9 cellular contexts compared by ENCODE assay signal in the genomic region with DNA sequence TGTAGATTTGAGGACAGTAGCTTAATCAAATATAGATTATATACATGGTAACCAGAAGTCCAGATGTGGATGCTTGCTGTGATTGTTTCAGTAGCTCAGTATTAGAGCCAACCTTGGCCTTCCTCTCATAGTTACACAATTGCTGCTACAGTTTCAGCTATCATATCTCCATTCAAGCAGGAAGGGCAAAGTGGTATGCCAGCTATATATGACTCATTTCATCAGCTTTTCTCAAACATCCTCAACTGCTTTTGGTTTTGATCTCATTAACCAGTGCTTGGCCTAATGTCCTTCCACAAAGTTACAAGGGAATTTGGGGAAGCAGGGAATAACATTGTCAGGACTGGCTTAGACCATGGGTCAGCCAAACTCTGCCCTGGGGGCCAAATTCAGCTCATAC.
A peak's percentile ranks its signal among the peaks of the same experiment; 100 is the strongest.
DNase-seq lines count a peak whose midpoint lies in the region; ATAC-seq and TF ChIP-seq lines count a peak whose summit lies in the region.
"Had no signal": no experiment of that assay in that cellular context is flagged by ENCODE, and none has a peak within 500 bp of the region (broad histone marks: within the 10 kb centered on the region; RNA-seq: fewer than 3 reads in every experiment).

No MANE protein-coding gene starts in this region.

- no peaks in the 10 kb centered on the region for H3K36me3 ChIP-seq in kidney epithelial cell (ENCODE audit: control insufficient read depth, insufficient read depth, low read length)
- no peaks in the 10 kb centered on the region for H3K36me3 ChIP-seq in prostate gland
- H3K36me3 ChIP-seq in right atrium auricular region = no peaks in the 10 kb centered on the region

- H3K27ac ChIP-seq in prostate gland = no peak overlapping the region
- no peak overlapping the region for H3K27ac ChIP-seq in right atrium auricular region

- in situ Hi-C loops in GM13976 (cut with MboI; ENCODE audit: low sequenced_read_pairs, unreplicated experiment) = no loop called here

- TF ChIP-seq CTCF in kidney epithelial cell (IDR thresholded peaks at IDR 0.05; ENCODE audit: insufficient read depth, low read length, poor library complexity, severe bottlenecking) (no peak), prostate gland (IDR thresholded peaks at IDR 0.05) (no peak), right atrium auricular region (IDR thresholded peaks at IDR 0.05) (no peak), GM13976 (IDR thresholded peaks at IDR 0.05; ENCODE audit: borderline replicate concordance, control extremely low read depth, extremely low read depth, insufficient read depth, missing control alignments) (no peak)

- no peak for TF ChIP-seq POLR2A in prostate gland (IDR thresholded peaks at IDR 0.05)

- DNase-seq in DMS53 treated with DMSO at 0.1 percent for 48 hours (lab: John Stamatoyannopoulos, UW; ENCODE audit: unreplicated experiment) (peak; percentile 86), NCI-H446 treated with DMSO at 0.1 percent for 48 hours (lab: John Stamatoyannopoulos, UW) (peak; percentile 73), kidney epithelial cell (ENCODE audit: low read depth) (peak; percentile 18), prostate gland (ENCODE audit: low spot score) (no peak), globus pallidus (ENCODE audit: low spot score) (no peak), right atrium auricular region (ENCODE audit: low spot score) (no peak), GM13976 (ENCODE audit: low spot score) (no peak)
- DNase-seq: activated effector memory CD4-positive, alpha-beta T cell treated with anti-CD3 and anti-CD28 coated beads, Interleukin-2, amount 50 U/mL, for 16 hours had no signal

- H3K9me3 ChIP-seq in prostate gland = no peaks in the 10 kb centered on the region
- no peaks in the 10 kb centered on the region for H3K9me3 ChIP-seq in right atrium auricular region

- H3K27me3 ChIP-seq in kidney epithelial cell (ENCODE audit: control insufficient read depth, insufficient read depth, low read length) = no peaks in the 10 kb centered on the region
- no peaks in the 10 kb centered on the region for H3K27me3 ChIP-seq in prostate gland (replicated peaks; ENCODE audit: insufficient read depth)
- no peaks in the 10 kb centered on the region for H3K27me3 ChIP-seq in right atrium auricular region

- peak; percentile 73 for ATAC-seq in GM21529 (IDR thresholded peaks at IDR 0.05; ENCODE audit: unreplicated experiment)

- H3K4me1 ChIP-seq in prostate gland (replicated peaks) (no peaks in the 10 kb centered on the region), right atrium auricular region (no peaks in the 10 kb centered on the region)

- intact Hi-C loops in prostate gland (cut with DNase I) = no loop called here

- H3K4me3 ChIP-seq in kidney epithelial cell (ENCODE audit: low read depth, low read length) (no peak overlapping the region), prostate gland (no peak overlapping the region), right atrium auricular region (no peak overlapping the region)

Comparison
In these comparisons a context has a peak if more than half of its experiments do, and no peak if none do; other contexts are left out.
1. DNase-seq: peak in DMS53 treated with DMSO at 0.1 percent for 48 hours (single experiment), NCI-H446 treated with DMSO at 0.1 percent for 48 hours (single experiment) and kidney epithelial cell (single experiment); none in prostate gland (single experiment), globus pallidus (single experiment), right atrium auricular region (single experiment) and GM13976 (single experiment).